ENCODE assay signal across 12 cellular contexts in the genomic region with DNA sequence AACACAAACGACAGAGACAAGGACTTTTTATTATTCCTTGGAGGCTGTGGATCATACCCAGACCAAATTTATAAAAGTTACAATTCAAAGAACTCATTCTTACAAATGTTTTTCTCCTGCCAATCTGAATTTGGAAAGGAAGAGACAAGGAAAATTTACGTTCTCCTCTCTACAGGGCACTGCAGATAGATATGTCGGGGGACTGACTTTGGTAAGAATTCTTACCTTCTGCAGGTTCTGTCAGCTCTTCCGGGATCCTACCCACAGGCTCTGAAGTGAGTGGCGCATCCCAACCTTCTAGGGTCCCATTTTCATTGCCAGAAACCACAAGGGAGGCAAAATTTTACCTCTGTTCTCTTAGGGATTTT. TPM values are rescaled to one million over a fixed set of nuclear protein-coding genes. Genes with fewer than 3 reads are reported as not detected.
DNase-seq lines count a peak whose midpoint lies in the region; ATAC-seq and TF ChIP-seq lines count a peak whose summit lies in the region.
"Had no signal": no experiment of that assay in that cellular context is flagged by ENCODE, and none has a peak within 500 bp of the region (broad histone marks: within the 10 kb centered on the region; RNA-seq: fewer than 3 reads in every experiment).

No MANE protein-coding gene starts in this region.

- 28 to 38% methylated on average over 5 of the region's 5 CpGs for WGBS in esophagus squamous epithelium, 2 donors

- peaks cover 63% of the 10 kb centered on the region for H3K4me1 Mint-ChIP-seq in activated T-cell treated with anti-CD3 and anti-CD28 coated beads, Interleukin-2, amount 50 U/mL, for 24 hours (ENCODE audit: low read depth)
- H3K4me1 Mint-ChIP-seq in stimulated activated naive B cell treated with anti-CD40 and anti-IgM and Interleukin-4, amounts not matched to agents 10 μg/mL and 1 μg/mL and 100 μg/mL, for 72 hours, result peaks cover 27 to 58% of the 10 kb centered on the region in 2 donors

- TF ChIP-seq CTCF in Peyer's patch (IDR thresholded peaks at IDR 0.05), result no peak
- peak in 1 of 6 experiments; percentile 2 for TF ChIP-seq CTCF in esophagus squamous epithelium (IDR thresholded peaks at IDR 0.05)

- intact Hi-C loops in esophagus squamous epithelium (cut with DNase I), result loop anchor here (5.0 to 10.0 kb wide), 2 partner anchors 227 to 365 kb away; no protein-coding TSS in a partner anchor

- H3K27me3 ChIP-seq in Peyer's patch, result no peaks in the 10 kb centered on the region
- no peaks in the 10 kb centered on the region for H3K27me3 ChIP-seq in esophagus squamous epithelium
- H3K27me3 ChIP-seq: tibial nerve had no signal

- H3K36me3 Mint-ChIP-seq in activated T-cell treated with anti-CD3 and anti-CD28 coated beads, Interleukin-2, amount 50 U/mL, for 24 hours (ENCODE audit: low read depth), result peaks cover 22% of the 10 kb centered on the region
- H3K36me3 Mint-ChIP-seq in stimulated activated naive B cell treated with anti-CD40 and anti-IgM and Interleukin-4, amounts not matched to agents 10 μg/mL and 1 μg/mL and 100 μg/mL, for 72 hours, result no peaks in the 10 kb centered on the region

- H3K4me1 ChIP-seq in Peyer's patch (peaks cover 0 to 7% (median 3%) of the 10 kb centered on the region in 4 donors), esophagus squamous epithelium (peaks cover 0 to 50% (median 12%) of the 10 kb centered on the region in 3 donors)

- no peaks in the 10 kb centered on the region for H3K9me3 Mint-ChIP-seq in activated T-cell treated with anti-CD3 and anti-CD28 coated beads, Interleukin-2, amount 50 U/mL, for 24 hours
- no peaks in the 10 kb centered on the region for H3K9me3 Mint-ChIP-seq in stimulated activated naive B cell treated with anti-CD40 and anti-IgM and Interleukin-4, amounts not matched to agents 10 μg/mL and 1 μg/mL and 100 μg/mL, for 72 hours

- H3K9me3 ChIP-seq in Peyer's patch (no peaks in the 10 kb centered on the region), esophagus squamous epithelium (no peaks in the 10 kb centered on the region)
- H3K9me3 ChIP-seq: esophagus muscularis mucosa, tibial nerve had no signal

- H3K27ac ChIP-seq in Peyer's patch, result peak overlapping the region; percentile 31 to 81 (median 72)
- H3K27ac ChIP-seq in esophagus squamous epithelium, result peak overlapping the region in 3 of 4 donors; percentile 26 to 65 (median 49)

- no peak for TF ChIP-seq POLR2A in Peyer's patch (IDR thresholded peaks at IDR 0.05)
- no peak for TF ChIP-seq POLR2A in esophagus squamous epithelium (IDR thresholded peaks at IDR 0.05)

- H3K4me3 ChIP-seq in Peyer's patch, result no peak overlapping the region
- peak overlapping the region in 1 of 4 donors; percentile 14 for H3K4me3 ChIP-seq in esophagus squamous epithelium

- no peak for ATAC-seq in stimulated activated naive B cell treated with anti-CD40 and anti-IgM and Interleukin-4, amounts not matched to agents 10 μg/mL and 1 μg/mL and 100 μg/mL, for 72 hours (replicated peaks)
- no peak for ATAC-seq in HG03139 (IDR thresholded peaks at IDR 0.05; ENCODE audit: unreplicated experiment)
- no peak for ATAC-seq in HG02884 (IDR thresholded peaks at IDR 0.05; ENCODE audit: unreplicated experiment)

- no peaks in the 10 kb centered on the region for H3K27me3 Mint-ChIP-seq in activated T-cell treated with anti-CD3 and anti-CD28 coated beads, Interleukin-2, amount 50 U/mL, for 24 hours
- no peaks in the 10 kb centered on the region for H3K27me3 Mint-ChIP-seq in stimulated activated naive B cell treated with anti-CD40 and anti-IgM and Interleukin-4, amounts not matched to agents 10 μg/mL and 1 μg/mL and 100 μg/mL, for 72 hours

- H3K36me3 ChIP-seq in Peyer's patch, result no peaks in the 10 kb centered on the region
- no peaks in the 10 kb centered on the region for H3K36me3 ChIP-seq in esophagus squamous epithelium
- H3K36me3 ChIP-seq: esophagus muscularis mucosa, tibial nerve had no signal

- H3K27ac Mint-ChIP-seq in activated T-cell treated with anti-CD3 and anti-CD28 coated beads, Interleukin-2, amount 50 U/mL, for 24 hours, result peak overlapping the region; percentile 99
- H3K27ac Mint-ChIP-seq in stimulated activated naive B cell treated with anti-CD40 and anti-IgM and Interleukin-4, amounts not matched to agents 10 μg/mL and 1 μg/mL and 100 μg/mL, for 72 hours, result peak overlapping the region; percentile 42

- no peak for DNase-seq in activated T-cell treated with anti-CD3 and anti-CD28 coated beads, Interleukin-2, amount 50 U/mL, for 24 hours
- no peak for DNase-seq in activated T-cell treated with anti-CD3 and anti-CD28 coated beads, Interleukin-2, amount 50 U/mL, for 48 hours
- DNase-seq in Peyer's patch (no peak), esophagus squamous epithelium (lab: John Stamatoyannopoulos, UW) (no peak), NCI-H774 (lab: John Stamatoyannopoulos, UW) (no peak)
- DNase-seq in stimulated activated naive B cell treated with anti-CD40 and anti-IgM and Interleukin-4, amounts not matched to agents 10 μg/mL and 1 μg/mL and 100 μg/mL, for 72 hours, result no peak

- peak overlapping the region; percentile 80 for H3K4me3 Mint-ChIP-seq in activated T-cell treated with anti-CD3 and anti-CD28 coated beads, Interleukin-2, amount 50 U/mL, for 24 hours
- H3K4me3 Mint-ChIP-seq in stimulated activated naive B cell treated with anti-CD40 and anti-IgM and Interleukin-4, amounts not matched to agents 10 μg/mL and 1 μg/mL and 100 μg/mL, for 72 hours, result peak overlapping the region; percentile 47 to 68

RNA-seq across cellular contexts. Expression of a gene that starts 2.2 kb away (rescaled TPM):
- total RNA-seq in Peyer's patch (10 to 100 TPM in 1 of 4 donors, 1 to 10 TPM in 3; 5.3 to 17.3 (median 5.6) TPM), esophagus squamous epithelium (1 to 10 TPM in 3 of 4 donors, under 1 TPM in 1; 0.50 to 3.4 (median 1.2) TPM)
- total RNA-seq: LHCN-M2 had no signal

RNA-seq across cellular contexts. Expression of a gene that starts 21.0 kb away (rescaled TPM):
- total RNA-seq in Peyer's patch (not detected), esophagus squamous epithelium (not detected)
- total RNA-seq: esophagus muscularis mucosa, LHCN-M2, lower leg skin, tibial nerve had no signal

RNA-seq across cellular contexts. Expression of a gene that starts 38.7 kb away (rescaled TPM):
- total RNA-seq in Peyer's patch, result 1 to 10 TPM; 2.5 to 7.9 (median 4.5) TPM
- 1 to 10 TPM in 3 of 4 donors, under 1 TPM in 1; 0.95 to 4.4 (median 3.6) TPM for total RNA-seq in esophagus squamous epithelium

RNA-seq across cellular contexts. Expression of a gene that starts 47.5 kb away (rescaled TPM):
- 10 to 100 TPM; 46.2 to 75.3 (median 66.6) TPM for total RNA-seq in Peyer's patch
- total RNA-seq in esophagus squamous epithelium, result 10 to 100 TPM in 3 of 4 donors, 1 to 10 TPM in 1; 9.7 to 99.4 (median 37.4) TPM
